Comparison of ENCODE assay signal across 1 cellular context in the genomic region with DNA sequence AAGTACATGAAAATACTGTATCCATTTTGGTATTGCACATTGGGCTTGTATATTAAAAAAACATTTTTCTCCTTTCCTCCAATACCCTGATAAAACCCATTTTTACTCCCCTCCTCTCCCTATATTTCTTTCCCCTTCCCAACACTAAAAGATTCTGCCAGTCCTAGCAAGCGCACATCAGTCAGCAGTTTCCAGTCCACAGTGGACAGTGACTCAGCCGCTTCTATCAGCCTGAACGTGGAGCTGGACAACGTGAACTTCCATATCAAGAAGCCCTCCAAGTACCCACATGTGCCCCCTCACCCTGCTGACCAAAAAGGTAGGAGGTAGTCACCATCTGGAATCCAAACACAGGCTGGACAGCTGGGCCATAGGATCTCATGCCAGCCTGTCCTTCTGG.
TF ChIP-seq lines count a peak whose summit lies in the region.

No MANE protein-coding gene starts in this region.

TF ChIP-seq in K562, 482 proteins besides CTCF, POLR2A, EP300 and RAD21:
- TF ChIP-seq, protein P1, sequence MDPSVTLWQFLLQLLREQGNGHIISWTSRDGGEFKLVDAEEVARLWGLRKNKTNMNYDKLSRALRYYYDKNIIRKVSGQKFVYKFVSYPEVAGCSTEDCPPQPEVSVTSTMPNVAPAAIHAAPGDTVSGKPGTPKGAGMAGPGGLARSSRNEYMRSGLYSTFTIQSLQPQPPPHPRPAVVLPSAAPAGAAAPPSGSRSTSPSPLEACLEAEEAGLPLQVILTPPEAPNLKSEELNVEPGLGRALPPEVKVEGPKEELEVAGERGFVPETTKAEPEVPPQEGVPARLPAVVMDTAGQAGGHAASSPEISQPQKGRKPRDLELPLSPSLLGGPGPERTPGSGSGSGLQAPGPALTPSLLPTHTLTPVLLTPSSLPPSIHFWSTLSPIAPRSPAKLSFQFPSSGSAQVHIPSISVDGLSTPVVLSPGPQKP (CRISPR knock-in tag; IDR thresholded peaks at IDR 0.05), result no peak
- TF ChIP-seq TAL1 (IDR thresholded peaks at IDR 0.05) (no peak), ZNF23 (CRISPR knock-in tag; IDR thresholded peaks at IDR 0.05) (no peak), RHOXF2B (CRISPR knock-in tag; conservative IDR thresholded peaks at IDR 0.05) (no peak), KDM5B (IDR thresholded peaks at IDR 0.05; ENCODE audit: insufficient replicate concordance, low read depth, low read length) (no peak), NFATC3 (IDR thresholded peaks at IDR 0.05) (no peak), ELF2 (CRISPR knock-in tag; IDR thresholded peaks at IDR 0.05) (no peak), ZNF232 (CRISPR knock-in tag; IDR thresholded peaks at IDR 0.05) (no peak), DACH1 (IDR thresholded peaks at IDR 0.05; ENCODE audit: partially characterized antibody) (no peak), MIER1 (IDR thresholded peaks at IDR 0.05; ENCODE audit: low read depth) (no peak), LEF1 (IDR thresholded peaks at IDR 0.05) (no peak), ASH1L (IDR thresholded peaks at IDR 0.05; ENCODE audit: borderline replicate concordance, low read depth, partially characterized antibody) (no peak), NFRKB (IDR thresholded peaks at IDR 0.05; ENCODE audit: low read depth) (no peak), ZNF316 (IDR thresholded peaks at IDR 0.05) (peak; percentile 70), RBFOX2 (IDR thresholded peaks at IDR 0.05; ENCODE audit: low read depth, low read length) (no peak), HNRNPH1 (optimal IDR thresholded peaks at IDR 0.05; ENCODE audit: low read depth, low read length) (no peak), PCBP1 (IDR thresholded peaks at IDR 0.05; ENCODE audit: low read depth, low read length, poor library complexity, severe bottlenecking) (no peak), TBL1XR1 (IDR thresholded peaks at IDR 0.05; ENCODE audit: low read length in 2 of 2) (no peak), NRF1 (conservative IDR thresholded peaks at IDR 0.05 in 1 of 2, IDR thresholded peaks at IDR 0.05 in 1 of 2) (no peak), MAFF (IDR thresholded peaks at IDR 0.05; ENCODE audit: low read length) (peak; percentile 20; the same call in 1 of the 2 replicates), ZNF143 (CRISPR knock-in tag; IDR thresholded peaks at IDR 0.05) (no peak), ARID3A (IDR thresholded peaks at IDR 0.05; ENCODE audit: borderline replicate concordance, low read depth, low read length) (no peak), JUNB (CRISPR knock-in tag; conservative IDR thresholded peaks at IDR 0.05) (no peak), MAFG (tag; conservative IDR thresholded peaks at IDR 0.05) (peak; percentile 61), MAFK (IDR thresholded peaks at IDR 0.05; ENCODE audit: low read length) (0 out of 2 replicates have a peak, but pooled peaks have one; percentile 6), C11orf30 (IDR thresholded peaks at IDR 0.05; ENCODE audit: low read depth) (peak; percentile 39; the same call in 1 of the 2 replicates), MBD2 (IDR thresholded peaks at IDR 0.05; ENCODE audit: borderline replicate concordance, low read depth) (no peak)
- TF ChIP-seq, protein P2, sequence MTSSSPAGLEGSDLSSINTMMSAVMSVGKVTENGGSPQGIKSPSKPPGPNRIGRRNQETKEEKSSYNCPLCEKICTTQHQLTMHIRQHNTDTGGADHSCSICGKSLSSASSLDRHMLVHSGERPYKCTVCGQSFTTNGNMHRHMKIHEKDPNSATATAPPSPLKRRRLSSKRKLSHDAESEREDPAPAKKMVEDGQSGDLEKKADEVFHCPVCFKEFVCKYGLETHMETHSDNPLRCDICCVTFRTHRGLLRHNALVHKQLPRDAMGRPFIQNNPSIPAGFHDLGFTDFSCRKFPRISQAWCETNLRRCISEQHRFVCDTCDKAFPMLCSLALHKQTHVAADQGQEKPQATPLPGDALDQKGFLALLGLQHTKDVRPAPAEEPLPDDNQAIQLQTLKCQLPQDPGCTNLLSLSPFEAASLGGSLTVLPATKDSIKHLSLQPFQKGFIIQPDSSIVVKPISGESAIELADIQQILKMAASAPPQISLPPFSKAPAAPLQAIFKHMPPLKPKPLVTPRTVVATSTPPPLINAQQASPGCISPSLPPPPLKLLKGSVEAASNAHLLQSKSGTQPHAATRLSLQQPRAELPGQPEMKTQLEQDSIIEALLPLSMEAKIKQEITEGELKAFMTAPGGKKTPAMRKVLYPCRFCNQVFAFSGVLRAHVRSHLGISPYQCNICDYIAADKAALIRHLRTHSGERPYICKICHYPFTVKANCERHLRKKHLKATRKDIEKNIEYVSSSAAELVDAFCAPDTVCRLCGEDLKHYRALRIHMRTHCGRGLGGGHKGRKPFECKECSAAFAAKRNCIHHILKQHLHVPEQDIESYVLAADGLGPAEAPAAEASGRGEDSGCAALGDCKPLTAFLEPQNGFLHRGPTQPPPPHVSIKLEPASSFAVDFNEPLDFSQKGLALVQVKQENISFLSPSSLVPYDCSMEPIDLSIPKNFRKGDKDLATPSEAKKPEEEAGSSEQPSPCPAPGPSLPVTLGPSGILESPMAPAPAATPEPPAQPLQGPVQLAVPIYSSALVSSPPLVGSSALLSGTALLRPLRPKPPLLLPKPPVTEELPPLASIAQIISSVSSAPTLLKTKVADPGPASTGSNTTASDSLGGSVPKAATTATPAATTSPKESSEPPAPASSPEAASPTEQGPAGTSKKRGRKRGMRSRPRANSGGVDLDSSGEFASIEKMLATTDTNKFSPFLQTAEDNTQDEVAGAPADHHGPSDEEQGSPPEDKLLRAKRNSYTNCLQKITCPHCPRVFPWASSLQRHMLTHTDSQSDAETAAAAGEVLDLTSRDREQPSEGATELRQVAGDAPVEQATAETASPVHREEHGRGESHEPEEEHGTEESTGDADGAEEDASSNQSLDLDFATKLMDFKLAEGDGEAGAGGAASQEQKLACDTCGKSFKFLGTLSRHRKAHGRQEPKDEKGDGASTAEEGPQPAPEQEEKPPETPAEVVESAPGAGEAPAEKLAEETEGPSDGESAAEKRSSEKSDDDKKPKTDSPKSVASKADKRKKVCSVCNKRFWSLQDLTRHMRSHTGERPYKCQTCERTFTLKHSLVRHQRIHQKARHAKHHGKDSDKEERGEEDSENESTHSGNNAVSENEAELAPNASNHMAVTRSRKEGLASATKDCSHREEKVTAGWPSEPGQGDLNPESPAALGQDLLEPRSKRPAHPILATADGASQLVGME (CRISPR knock-in tag; IDR thresholded peaks at IDR 0.05), result no peak
